In the genomic region with DNA sequence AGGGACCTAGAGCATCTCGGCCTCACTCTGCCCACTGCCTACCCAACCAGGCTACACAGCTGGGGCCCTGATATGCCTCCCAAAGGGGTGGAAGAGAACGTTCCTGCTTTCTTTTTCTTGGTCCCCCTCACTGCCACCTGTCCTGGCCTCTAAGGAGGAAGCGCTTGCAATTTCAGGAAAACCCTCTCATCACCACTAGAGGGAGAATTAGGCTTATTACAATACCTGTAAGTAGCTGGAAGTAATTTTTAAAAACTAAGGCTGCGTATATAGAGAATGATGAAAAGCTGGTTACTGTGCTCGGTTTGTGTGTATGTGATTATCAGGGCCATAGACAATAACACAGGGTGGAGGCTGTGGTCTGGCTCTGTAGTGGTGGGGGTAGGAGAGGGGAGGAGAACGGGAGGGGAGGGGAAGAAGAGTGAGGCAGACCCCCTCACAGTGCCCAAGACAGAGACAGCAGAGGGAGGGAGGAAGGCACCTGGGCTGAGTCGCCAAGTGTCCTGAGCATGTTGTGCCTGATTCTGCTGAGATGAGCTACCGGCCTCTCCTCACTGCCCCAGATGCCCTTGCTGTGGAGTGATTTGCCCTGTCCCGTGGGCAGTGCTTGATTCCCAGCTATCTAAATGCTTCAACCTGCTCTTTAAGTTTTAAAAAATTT, we compare ENCODE assay signal across 9 cellular contexts. TPM values are rescaled to one million over a fixed set of nuclear protein-coding genes. Genes with fewer than 3 reads are reported as not detected.
A peak's percentile ranks its signal among the peaks of the same experiment; 100 is the strongest.
DNase-seq lines count a peak whose midpoint lies in the region; ATAC-seq, FAIRE-seq and TF ChIP-seq lines count a peak whose summit lies in the region.
"Had no signal": no experiment of that assay in that cellular context is flagged by ENCODE, and none has a peak within 500 bp of the region (broad histone marks: within the 10 kb centered on the region; RNA-seq: fewer than 3 reads in every experiment).

No MANE protein-coding gene starts in this region.

- no peaks in the 10 kb centered on the region for H4K20me1 ChIP-seq in IMR-90 (ENCODE audit: insufficient read depth, low read length)

- H2BK120ac ChIP-seq in IMR-90 (ENCODE audit: low read depth, low read length): no peak overlapping the region

- H2AK5ac ChIP-seq in IMR-90 (ENCODE audit: low read depth, low read length): no peak overlapping the region

- TF ChIP-seq POLR2A in IMR-90 (IDR thresholded peaks at IDR 0.05; ENCODE audit: low read depth, low read length): no peak

- TF ChIP-seq RAD21 in IMR-90 (IDR thresholded peaks at IDR 0.05; ENCODE audit: low read length): no peak

- no peak overlapping the region for H3K4me2 ChIP-seq in IMR-90 (ENCODE audit: low read depth, low read length)

- POLR2A ChIA-PET in IMR-90 (lab: Charles Lee; ENCODE audit: unreplicated experiment): no interaction called here

- dilution Hi-C loops in IMR-90 (cut with HindIII; ENCODE audit: low sequenced_read_pairs, unreplicated experiment): no loop called here

- H2BK5ac ChIP-seq in IMR-90 (ENCODE audit: low read depth, low read length, poor library complexity, severe bottlenecking): no peak overlapping the region

- H3K36me3 ChIP-seq in BE2C (no peaks in the 10 kb centered on the region), IMR-90 (ENCODE audit: control insufficient read depth, insufficient read depth, low read length) (no peaks in the 10 kb centered on the region), RWPE2 (ENCODE audit: low read depth) (no peaks in the 10 kb centered on the region), kidney (ENCODE audit: control insufficient read depth in 1 of 2, insufficient read depth in 2 of 2, low read length in 2 of 2) (no peaks in the 10 kb centered on the region), MG63 (no peaks in the 10 kb centered on the region)

- FAIRE-seq in kidney (lab: Jason Lieb, UNC): no peak
- FAIRE-seq: islet of Langerhans had no signal

- H3K27me3 ChIP-seq in BE2C (peaks cover 41% of the 10 kb centered on the region), IMR-90 (ENCODE audit: control insufficient read depth, insufficient read depth, low read length) (no peaks in the 10 kb centered on the region), RWPE2 (ENCODE audit: insufficient read depth, poor library complexity, severe bottlenecking) (peaks cover 54% of the 10 kb centered on the region), MG63 (peaks cover 8% of the 10 kb centered on the region)

- in situ Hi-C loops in IMR-90 (cut with MboI; ENCODE audit: low sequenced_read_pairs): no loop called here

- ATAC-seq in IMR-90 (ENCODE audit: low read depth) (no peak), RWPE2 (ENCODE audit: low read depth) (peak; percentile 59), GM21423 (IDR thresholded peaks at IDR 0.05; ENCODE audit: unreplicated experiment) (no peak)

- H3K27ac ChIP-seq in IMR-90 (ENCODE audit: insufficient read depth, low read length): no peak overlapping the region
- no peak overlapping the region for H3K27ac ChIP-seq in RWPE2 (ENCODE audit: poor library complexity, severe bottlenecking)
- H3K27ac ChIP-seq in kidney (ENCODE audit: low read depth in 2 of 2, low read length in 2 of 2): no peak overlapping the region

- no peak overlapping the region for H2AFZ ChIP-seq in IMR-90 (replicated peaks; ENCODE audit: low read length, poor library complexity)

- CTCF ChIA-PET in IMR-90 (lab: Yijun Ruan, JAX): no interaction called here

- H3K14ac ChIP-seq in IMR-90 (replicated peaks; ENCODE audit: low read depth, low read length): no peak overlapping the region

- no peak overlapping the region for H4K5ac ChIP-seq in IMR-90 (ENCODE audit: low read depth, low read length)

- H2AK9ac ChIP-seq in IMR-90 (replicated peaks; ENCODE audit: low read depth, low read length, poor library complexity): no peak overlapping the region

- intact Hi-C loops in IMR-90 (cut with micrococcal nuclease): no loop called here
- intact Hi-C loops in kidney (cut with DNase I): no loop called here

- H3K4ac ChIP-seq in IMR-90 (ENCODE audit: low read depth, low read length): no peak overlapping the region

- H3K4me3 ChIP-seq in BE2C (ENCODE audit: low read depth, low read length): no peak overlapping the region
- no peak overlapping the region for H3K4me3 ChIP-seq in IMR-90 (ENCODE audit: insufficient read depth, low read depth, low read length)
- H3K4me3 ChIP-seq in RWPE2 (ENCODE audit: severe bottlenecking): no peak overlapping the region
- no peak overlapping the region for H3K4me3 ChIP-seq in kidney (ENCODE audit: low read length in 2 of 2)
- H3K4me3 ChIP-seq in MG63: no peak overlapping the region

- no peak overlapping the region for H4K8ac ChIP-seq in IMR-90 (ENCODE audit: low read depth in 2 of 2, low read length in 2 of 2)

- H3K4me1 ChIP-seq in BE2C (no peaks in the 10 kb centered on the region), IMR-90 (ENCODE audit: control insufficient read depth, insufficient read depth, low read length) (no peaks in the 10 kb centered on the region), RWPE2 (ENCODE audit: insufficient read depth, poor library complexity, severe bottlenecking) (no peaks in the 10 kb centered on the region), kidney (ENCODE audit: control insufficient read depth in 1 of 2, insufficient read depth in 1 of 2, low read depth in 1 of 2, low read length in 2 of 2) (no peaks in the 10 kb centered on the region)

- DNase-seq in BE2C: no peak
- DNase-seq in IMR-90: peak; percentile 9
- no peak for DNase-seq in RWPE2 (ENCODE audit: low spot score)
- no peak for DNase-seq in kidney
- no peak for DNase-seq in LoVo (ENCODE audit: low spot score)
- no peak for DNase-seq in cortex of kidney (lab: John Stamatoyannopoulos, UW)
- DNase-seq in MG63: no peak

- H3K9me3 ChIP-seq in BE2C: no peaks in the 10 kb centered on the region
- peaks cover 4% of the 10 kb centered on the region; the same call in 1 of the 2 replicates for H3K9me3 ChIP-seq in IMR-90 (ENCODE audit: control insufficient read depth, insufficient read depth, low read length)
- no peaks in the 10 kb centered on the region for H3K9me3 ChIP-seq in RWPE2 (ENCODE audit: severe bottlenecking)
- H3K9me3 ChIP-seq in kidney (ENCODE audit: control insufficient read depth in 1 of 2, low read length in 2 of 2): no peaks in the 10 kb centered on the region
- no peaks in the 10 kb centered on the region for H3K9me3 ChIP-seq in MG63

- H3K18ac ChIP-seq in IMR-90 (ENCODE audit: low read depth, low read length): no peak overlapping the region

- TF ChIP-seq CTCF in BE2C (IDR thresholded peaks at IDR 0.05; ENCODE audit: low read depth, low read length): peak; percentile 80
- 0 out of 2 replicates have a peak, but pooled peaks have one; percentile 19 for TF ChIP-seq CTCF in IMR-90 (conservative IDR thresholded peaks at IDR 0.05; ENCODE audit: low read depth, low read length)
- TF ChIP-seq CTCF in RWPE2 (IDR thresholded peaks at IDR 0.05; ENCODE audit: poor library complexity, severe bottlenecking): peak; percentile 66
- TF ChIP-seq CTCF in kidney (IDR thresholded peaks at IDR 0.05; ENCODE audit: borderline replicate concordance, extremely low read depth, insufficient read depth): peak; percentile 31

- H3K23ac ChIP-seq in IMR-90 (ENCODE audit: low read depth, low read length): no peak overlapping the region

- BruUV-seq in IMR-90 (replicated peaks; lab: Mats Ljungman, UMichigan): no TSS peak

- no peaks in the 10 kb centered on the region for H3K79me1 ChIP-seq in IMR-90 (ENCODE audit: low read depth in 1 of 2, low read length in 2 of 2)

- 0% methylated on average over 2 of the region's 9 CpGs; no CpG with 5 or more reads in 1 of the 2 experiments for WGBS in IMR-90 (ENCODE audit: extremely low coverage in 2 of 2, insufficient read length in 1 of 2), 2 experiments

- no peaks in the 10 kb centered on the region for H3K9me1 ChIP-seq in IMR-90 (ENCODE audit: insufficient read depth, low read length)

- H3K56ac ChIP-seq in IMR-90 (ENCODE audit: extremely low read depth, insufficient read depth, low read length): no peak overlapping the region

- H2BK20ac ChIP-seq in IMR-90 (ENCODE audit: low read depth, low read length): no peak overlapping the region

- H3K9ac ChIP-seq in IMR-90 (ENCODE audit: low read depth, low read length) (no peak overlapping the region), kidney (ENCODE audit: low read length in 2 of 2) (no peak overlapping the region)

- no peak overlapping the region for H2BK15ac ChIP-seq in IMR-90 (ENCODE audit: low read depth, low read length)

- H4K91ac ChIP-seq in IMR-90 (ENCODE audit: insufficient read depth, low read depth, low read length): no peak overlapping the region

TF ChIP-seq in IMR-90, 13 proteins besides CTCF, POLR2A, EP300 and RAD21:
- no peak for TF ChIP-seq MXI1 (IDR thresholded peaks at IDR 0.05; ENCODE audit: borderline replicate concordance, low read depth, low read length)
- TF ChIP-seq, protein P1, sequence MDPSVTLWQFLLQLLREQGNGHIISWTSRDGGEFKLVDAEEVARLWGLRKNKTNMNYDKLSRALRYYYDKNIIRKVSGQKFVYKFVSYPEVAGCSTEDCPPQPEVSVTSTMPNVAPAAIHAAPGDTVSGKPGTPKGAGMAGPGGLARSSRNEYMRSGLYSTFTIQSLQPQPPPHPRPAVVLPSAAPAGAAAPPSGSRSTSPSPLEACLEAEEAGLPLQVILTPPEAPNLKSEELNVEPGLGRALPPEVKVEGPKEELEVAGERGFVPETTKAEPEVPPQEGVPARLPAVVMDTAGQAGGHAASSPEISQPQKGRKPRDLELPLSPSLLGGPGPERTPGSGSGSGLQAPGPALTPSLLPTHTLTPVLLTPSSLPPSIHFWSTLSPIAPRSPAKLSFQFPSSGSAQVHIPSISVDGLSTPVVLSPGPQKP (IDR thresholded peaks at IDR 0.05; ENCODE audit: borderline replicate concordance, low read depth, low read length): no peak
- TF ChIP-seq BHLHE40 (IDR thresholded peaks at IDR 0.05; ENCODE audit: low read depth, low read length): no peak
- TF ChIP-seq FOS (IDR thresholded peaks at IDR 0.05; ENCODE audit: low read depth, low read length): no peak
- no peak for TF ChIP-seq RFX5 (IDR thresholded peaks at IDR 0.05; ENCODE audit: low read depth, low read length)

RNA-seq across cellular contexts. Expression of a gene that starts 3.3 kb away (rescaled TPM):
- polyA plus RNA-seq in BE2C (2012; ENCODE audit: insufficient read depth, insufficient read length, low read depth): 1.2 TPM
- total RNA-seq in IMR-90 (2012; rRNA removed): not detected in 2 replicates
- not detected in 2 replicates for polyA plus RNA-seq in IMR-90 (2012; rRNA removed)
- polyA plus RNA-seq in IMR-90 (2012; cell fraction: cytosol; rRNA removed): not detected in 2 replicates
- polyA plus RNA-seq in IMR-90 (2012; cell fraction: nucleus; rRNA removed; ENCODE audit: low replicate concordance): not detected in 2 replicates
- not detected for total RNA-seq in kidney
- not detected for polyA plus RNA-seq in kidney (ENCODE audit: insufficient read depth, low read depth, low replicate concordance)
- not detected in 2 replicates for total RNA-seq in MG63 (2014; rRNA removed; shearing (Covaris generic); ENCODE audit: low replicate concordance)

Comparison
In these comparisons a context has a peak if more than half of its experiments do, and no peak if none do; other contexts are left out.
1. CTCF ChIP-seq: peak in every context shown above with its lines; median percentile 80 in BE2C; 66 in RWPE2; 31 in kidney; 19 in IMR-90.